ENCODE assay signal across 17 cellular contexts in the genomic region with DNA sequence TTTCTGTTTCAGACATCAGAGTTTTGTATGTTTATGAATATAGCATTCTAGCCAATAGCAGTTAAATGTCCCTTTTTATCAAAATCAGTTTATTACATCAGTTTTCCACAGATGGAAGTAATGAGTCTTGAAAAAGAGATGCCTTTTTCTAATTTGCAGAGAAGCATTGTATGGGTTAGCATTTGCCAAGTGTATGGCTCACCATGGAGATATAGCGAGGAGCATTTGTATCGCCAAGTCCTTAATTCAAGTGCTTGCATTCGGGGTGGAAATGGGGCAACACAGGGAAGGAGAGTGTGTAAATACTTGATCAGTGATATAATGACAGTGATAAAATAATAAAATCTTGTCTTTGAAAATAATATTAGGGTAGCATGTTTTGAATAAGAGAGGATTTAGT.
"Had no signal": no experiment of that assay in that cellular context is flagged by ENCODE, and none has a peak within 500 bp of the region (broad histone marks: within the 10 kb centered on the region; RNA-seq: fewer than 3 reads in every experiment).

No MANE protein-coding gene starts in this region.

- H3K27me3 Mint-ChIP-seq: activated naive CD8-positive, alpha-beta T cell treated with anti-CD3 and anti-CD28 coated beads, Interleukin-2, amount 10 ng/mL, durations not matched to agents 7 days and 5 days had no signal

- H3K4me3 Mint-ChIP-seq: activated naive CD8-positive, alpha-beta T cell treated with anti-CD3 and anti-CD28 coated beads, Interleukin-2, amount 10 ng/mL, durations not matched to agents 7 days and 5 days; immature natural killer cell; natural killer cell had no signal

- ATAC-seq: natural killer cell had no signal

- DNase-seq: activated CD4-positive, CD25-positive, alpha-beta regulatory T cell treated with anti-CD3 and anti-CD28 coated beads, Interleukin-2, amount 50 U/mL, for 72 hours; activated CD8-positive, alpha-beta memory T cell treated with anti-CD3 and anti-CD28 coated beads for 24 hours; activated effector memory CD4-positive, alpha-beta T cell treated with Interleukin-2 at 50 U/mL for 16 hours; activated naive CD8-positive, alpha-beta T cell treated with anti-CD3 and anti-CD28 coated beads, Interleukin-2, amount 10 ng/mL, durations not matched to agents 7 days and 5 days; aorta; dorsolateral prefrontal cortex; heart left ventricle; immature natural killer cell; mesendoderm; natural killer cell; SJCRH30; T-helper 9 cell; thyroid gland had no signal

- H3K9me3 Mint-ChIP-seq: activated naive CD8-positive, alpha-beta T cell treated with anti-CD3 and anti-CD28 coated beads, Interleukin-2, amount 10 ng/mL, durations not matched to agents 7 days and 5 days; immature natural killer cell; natural killer cell had no signal

- H3K27ac ChIP-seq: breast epithelium, dorsolateral prefrontal cortex, neutrophil, parathyroid adenoma, SJCRH30, thyroid gland, vagina had no signal

- H3K36me3 Mint-ChIP-seq: natural killer cell had no signal

- H3K9me3 ChIP-seq: breast epithelium, heart left ventricle, neutrophil, SJCRH30, thyroid gland, vagina had no signal

- H3K27me3 ChIP-seq: breast epithelium, dorsolateral prefrontal cortex, heart left ventricle, neutrophil, SJCRH30, thyroid gland, vagina had no signal

- H3K4me3 ChIP-seq: breast epithelium, dorsolateral prefrontal cortex, heart left ventricle, SJCRH30, thyroid gland, vagina had no signal

- H3K36me3 ChIP-seq: breast epithelium, neutrophil, SJCRH30, thyroid gland, vagina had no signal

- H3K4me1 ChIP-seq: breast epithelium, SJCRH30, thyroid gland had no signal
